19 cellular contexts compared by ENCODE assay signal in genomic region chr1:243745361-243745760, GRCh38.
DNase-seq lines count a peak whose midpoint lies in the region; ATAC-seq, FAIRE-seq and TF ChIP-seq lines count a peak whose summit lies in the region.
"Had no signal": no experiment of that assay in that cellular context is flagged by ENCODE, and none has a peak within 500 bp of the region (broad histone marks: within the 10 kb centered on the region; RNA-seq: fewer than 3 reads in every experiment).

No MANE protein-coding gene starts in this region.

- peaks cover 10% of the 10 kb centered on the region for H3K4me1 ChIP-seq in astrocyte (ENCODE audit: insufficient read depth, low read length)
- H3K4me1 ChIP-seq in small intestine (ENCODE audit: control insufficient read depth in 2 of 2, insufficient read depth in 1 of 2, low read depth in 1 of 2, low read length in 1 of 2), result no peaks in the 10 kb centered on the region
- H3K4me1 ChIP-seq in stomach, result peaks cover 0 to 24% (median 9%) of the 10 kb centered on the region in 4 donors

- no peak for TF ChIP-seq EP300 in stomach (IDR thresholded peaks at IDR 0.05)

- no peaks in the 10 kb centered on the region for H3K9me3 ChIP-seq in astrocyte (ENCODE audit: insufficient read depth, low read depth, low read length)
- H3K9me3 ChIP-seq in small intestine (ENCODE audit: control insufficient read depth, low read depth), result no peaks in the 10 kb centered on the region
- no peaks in the 10 kb centered on the region for H3K9me3 ChIP-seq in stomach
- H3K9me3 ChIP-seq: SJSA1, tibial artery had no signal

- H3K36me3 ChIP-seq in astrocyte (ENCODE audit: insufficient read depth, low read length) (no peaks in the 10 kb centered on the region), small intestine (ENCODE audit: control insufficient read depth in 2 of 2, insufficient read depth in 2 of 2, low read length in 2 of 2) (no peaks in the 10 kb centered on the region), stomach (no peaks in the 10 kb centered on the region)
- H3K36me3 ChIP-seq: cardiac muscle cell, tibial artery had no signal

- H3K27ac ChIP-seq in astrocyte (ENCODE audit: low read depth, low read length) (no peak overlapping the region), small intestine (ENCODE audit: low read depth in 1 of 2, low read length in 1 of 2) (no peak overlapping the region), stomach (no peak overlapping the region)
- H3K27ac ChIP-seq: cardiac muscle cell, SJSA1, tibial artery had no signal

- H3K27me3 Mint-ChIP-seq in astrocyte (ENCODE audit: low read depth, unreplicated experiment), result no peaks in the 10 kb centered on the region
- H3K27me3 Mint-ChIP-seq: activated naive CD8-positive, alpha-beta T cell treated with anti-CD3 and anti-CD28 coated beads, Interleukin-2, amount 10 ng/mL, durations not matched to agents 7 days and 5 days; CD4-positive, alpha-beta T cell had no signal

- peaks cover 31% of the 10 kb centered on the region for H3K4me1 Mint-ChIP-seq in astrocyte (ENCODE audit: low read depth, unreplicated experiment)

- ATAC-seq in SK-N-SH treated with all-trans-retinoic acid at 6 μM for 48 hours, result no peak

- no peak overlapping the region for H2AFZ ChIP-seq in astrocyte (ENCODE audit: low read depth, low read length)

- no peak for TF ChIP-seq CTCF in astrocyte (IDR thresholded peaks at IDR 0.05; ENCODE audit: insufficient read depth, low read depth, low read length)
- TF ChIP-seq CTCF in fibroblast of the aortic adventitia (IDR thresholded peaks at IDR 0.05; ENCODE audit: insufficient read depth, low read length), result no peak
- TF ChIP-seq CTCF in stomach (IDR thresholded peaks at IDR 0.05), result no peak

- DNase-seq in AG20443 (ENCODE audit: low spot score) (peak; percentile 17), HS-5 (ENCODE audit: low read depth) (peak; percentile 49), astrocyte (ENCODE audit: low read depth) (peak; percentile 50), fibroblast of the aortic adventitia (ENCODE audit: low read depth) (peak; percentile 16), small intestine (no peak), stomach (no peak), GM19238 (ENCODE audit: insufficient read length, low spot score) (no peak)
- DNase-seq: activated naive CD8-positive, alpha-beta T cell treated with anti-CD3 and anti-CD28 coated beads, Interleukin-2, amount 10 ng/mL, durations not matched to agents 7 days and 5 days; CD4-positive, alpha-beta T cell; DMS79; GOT3; hypothalamus; NCI-H526 treated with DMSO at 0.1 percent for 48 hours; T-helper 2 cell; tibial artery had no signal

- intact Hi-C loops in stomach (cut with DNase I; ENCODE audit: low total_unique reads), result no loop called here

- H3K36me3 Mint-ChIP-seq in astrocyte (ENCODE audit: low read depth, unreplicated experiment), result no peaks in the 10 kb centered on the region

- H3K79me2 ChIP-seq in astrocyte (ENCODE audit: insufficient read depth, low read length), result peaks cover 12% of the 10 kb centered on the region

- H3K4me3 ChIP-seq in astrocyte (ENCODE audit: insufficient read depth, low read depth, low read length), result no peak overlapping the region
- no peak overlapping the region for H3K4me3 ChIP-seq in fibroblast of the aortic adventitia (ENCODE audit: low read depth, low read length)
- no peak overlapping the region for H3K4me3 ChIP-seq in small intestine (ENCODE audit: low read depth in 1 of 2, low read length in 2 of 2)
- no peak overlapping the region for H3K4me3 ChIP-seq in stomach
- H3K4me3 ChIP-seq: cardiac muscle cell, SJSA1, tibial artery had no signal

- peak overlapping the region; percentile 20 for H3K4me3 Mint-ChIP-seq in astrocyte (ENCODE audit: unreplicated experiment)
- H3K4me3 Mint-ChIP-seq: activated naive CD8-positive, alpha-beta T cell treated with anti-CD3 and anti-CD28 coated beads, Interleukin-2, amount 10 ng/mL, durations not matched to agents 7 days and 5 days; CD4-positive, alpha-beta T cell; mesothelial cell of epicardium had no signal

- no peaks in the 10 kb centered on the region for H3K27me3 ChIP-seq in astrocyte (ENCODE audit: insufficient read depth, low read length)
- no peaks in the 10 kb centered on the region for H3K27me3 ChIP-seq in small intestine (ENCODE audit: control insufficient read depth in 2 of 2, insufficient read depth in 2 of 2, low read length in 2 of 2)
- no peaks in the 10 kb centered on the region for H3K27me3 ChIP-seq in stomach
- H3K27me3 ChIP-seq: cardiac muscle cell, SJSA1, tibial artery had no signal

- H3K27ac Mint-ChIP-seq in astrocyte (ENCODE audit: unreplicated experiment), result no peak overlapping the region
- H3K27ac Mint-ChIP-seq: activated naive CD8-positive, alpha-beta T cell treated with anti-CD3 and anti-CD28 coated beads, Interleukin-2, amount 10 ng/mL, durations not matched to agents 7 days and 5 days; CD4-positive, alpha-beta T cell; mesothelial cell of epicardium had no signal

- H3K9ac ChIP-seq in astrocyte (ENCODE audit: low read length), result no peak overlapping the region

- no peaks in the 10 kb centered on the region for H4K20me1 ChIP-seq in astrocyte (ENCODE audit: insufficient read depth, low read length)

- WGBS in small intestine, 3 donors, result 84 to 90% (median 88%) methylated on average over 4 of the region's 4 CpGs
- 84 to 91% (median 86%) methylated on average over 4 of the region's 4 CpGs for WGBS in stomach, 5 donors

- H3K4me2 ChIP-seq in astrocyte (ENCODE audit: low read length), result peak overlapping the region; percentile 28

- FAIRE-seq in astrocyte (lab: Jason Lieb, UNC) (no peak), small intestine (lab: Jason Lieb, UNC) (no peak)

- H3K9me3 Mint-ChIP-seq in astrocyte (ENCODE audit: unreplicated experiment), result no peaks in the 10 kb centered on the region
- H3K9me3 Mint-ChIP-seq: activated naive CD8-positive, alpha-beta T cell treated with anti-CD3 and anti-CD28 coated beads, Interleukin-2, amount 10 ng/mL, durations not matched to agents 7 days and 5 days; CD4-positive, alpha-beta T cell had no signal

- TF ChIP-seq POLR2A in stomach (IDR thresholded peaks at IDR 0.05), result no peak

TF ChIP-seq in SK-N-SH treated with all-trans-retinoic acid at 6 μM for 48 hours, 23 proteins besides CTCF, POLR2A, EP300 and RAD21 (continues in another document):
- TF ChIP-seq ISL1 (CRISPR knock-in tag; IDR thresholded peaks at IDR 0.05) (no peak), ZFP30 (CRISPR knock-in tag; IDR thresholded peaks at IDR 0.05) (no peak), BACH2 (CRISPR knock-in tag; IDR thresholded peaks at IDR 0.05; ENCODE audit: borderline replicate concordance) (no peak), POU6F1 (CRISPR knock-in tag; IDR thresholded peaks at IDR 0.05; ENCODE audit: borderline replicate concordance, low read depth) (no peak), CSDC2 (CRISPR knock-in tag; IDR thresholded peaks at IDR 0.05) (no peak), RARB (CRISPR knock-in tag; IDR thresholded peaks at IDR 0.05) (no peak)
- TF ChIP-seq, protein P1, sequence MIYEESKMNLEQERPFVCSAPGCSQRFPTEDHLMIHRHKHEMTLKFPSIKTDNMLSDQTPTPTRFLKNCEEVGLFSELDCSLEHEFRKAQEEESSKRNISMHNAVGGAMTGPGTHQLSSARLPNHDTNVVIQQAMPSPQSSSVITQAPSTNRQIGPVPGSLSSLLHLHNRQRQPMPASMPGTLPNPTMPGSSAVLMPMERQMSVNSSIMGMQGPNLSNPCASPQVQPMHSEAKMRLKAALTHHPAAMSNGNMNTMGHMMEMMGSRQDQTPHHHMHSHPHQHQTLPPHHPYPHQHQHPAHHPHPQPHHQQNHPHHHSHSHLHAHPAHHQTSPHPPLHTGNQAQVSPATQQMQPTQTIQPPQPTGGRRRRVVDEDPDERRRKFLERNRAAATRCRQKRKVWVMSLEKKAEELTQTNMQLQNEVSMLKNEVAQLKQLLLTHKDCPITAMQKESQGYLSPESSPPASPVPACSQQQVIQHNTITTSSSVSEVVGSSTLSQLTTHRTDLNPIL (CRISPR knock-in tag; IDR thresholded peaks at IDR 0.05; ENCODE audit: low read depth), result no peak
- TF ChIP-seq, protein P2, sequence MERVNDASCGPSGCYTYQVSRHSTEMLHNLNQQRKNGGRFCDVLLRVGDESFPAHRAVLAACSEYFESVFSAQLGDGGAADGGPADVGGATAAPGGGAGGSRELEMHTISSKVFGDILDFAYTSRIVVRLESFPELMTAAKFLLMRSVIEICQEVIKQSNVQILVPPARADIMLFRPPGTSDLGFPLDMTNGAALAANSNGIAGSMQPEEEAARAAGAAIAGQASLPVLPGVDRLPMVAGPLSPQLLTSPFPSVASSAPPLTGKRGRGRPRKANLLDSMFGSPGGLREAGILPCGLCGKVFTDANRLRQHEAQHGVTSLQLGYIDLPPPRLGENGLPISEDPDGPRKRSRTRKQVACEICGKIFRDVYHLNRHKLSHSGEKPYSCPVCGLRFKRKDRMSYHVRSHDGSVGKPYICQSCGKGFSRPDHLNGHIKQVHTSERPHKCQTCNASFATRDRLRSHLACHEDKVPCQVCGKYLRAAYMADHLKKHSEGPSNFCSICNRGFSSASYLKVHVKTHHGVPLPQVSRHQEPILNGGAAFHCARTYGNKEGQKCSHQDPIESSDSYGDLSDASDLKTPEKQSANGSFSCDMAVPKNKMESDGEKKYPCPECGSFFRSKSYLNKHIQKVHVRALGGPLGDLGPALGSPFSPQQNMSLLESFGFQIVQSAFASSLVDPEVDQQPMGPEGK (CRISPR knock-in tag; IDR thresholded peaks at IDR 0.05; ENCODE audit: borderline replicate concordance), result no peak

Comparison
In these comparisons a context has a peak if more than half of its experiments do, and no peak if none do; other contexts are left out.
1. DNase-seq: peak in AG20443 (single experiment), HS-5 (single experiment), astrocyte (single experiment) and fibroblast of the aortic adventitia (single experiment); none in small intestine (single experiment), stomach (single experiment) and GM19238 (single experiment).